In genomic region chr11:125315088-125315740, GRCh38 we compare ENCODE assay signal across 10 cellular contexts.
DNase-seq lines count a peak whose midpoint lies in the region; ATAC-seq and TF ChIP-seq lines count a peak whose summit lies in the region.
"Had no signal": no experiment of that assay in that cellular context is flagged by ENCODE, and none has a peak within 500 bp of the region (broad histone marks: within the 10 kb centered on the region; RNA-seq: fewer than 3 reads in every experiment).

No MANE protein-coding gene starts in this region.

- intact Hi-C loops in left lung (cut with DNase I) = no loop called here

- H3K27me3 ChIP-seq in left lung = no peaks in the 10 kb centered on the region

- no peaks in the 10 kb centered on the region for H3K9me3 ChIP-seq in left lung

- TF ChIP-seq CTCF in fibroblast of villous mesenchyme (IDR thresholded peaks at IDR 0.05; ENCODE audit: insufficient read depth, low read depth, low read length) (no peak), retinal pigment epithelial cell (conservative IDR thresholded peaks at IDR 0.05; ENCODE audit: low read depth, low read length) (no peak), left lung (IDR thresholded peaks at IDR 0.05) (no peak)

- no peak overlapping the region for H3K27ac ChIP-seq in left lung
- H3K27ac ChIP-seq: HL-60 had no signal

- H3K4me3 ChIP-seq in fibroblast of villous mesenchyme (ENCODE audit: low read depth, low read length) (no peak overlapping the region), retinal pigment epithelial cell (ENCODE audit: low read length) (no peak overlapping the region), left lung (no peak overlapping the region)

- no peaks in the 10 kb centered on the region for H3K36me3 ChIP-seq in left lung

- peak; percentile 32 for DNase-seq in H4 (ENCODE audit: low spot score)
- peak; percentile 22 for DNase-seq in NCI-H774 (lab: John Stamatoyannopoulos, UW)
- DNase-seq in fibroblast of villous mesenchyme (ENCODE audit: low read depth) = peak; percentile 52
- peak; percentile 11 for DNase-seq in retinal pigment epithelial cell (ENCODE audit: low read depth)
- DNase-seq in superior temporal gyrus (ENCODE audit: extremely low spot score) = no peak
- DNase-seq in left lung = no peak
- DNase-seq: OCI-M1 had no signal

- H3K4me1 ChIP-seq in left lung = no peaks in the 10 kb centered on the region

- ATAC-seq in HG02798 (IDR thresholded peaks at IDR 0.05; ENCODE audit: poor library complexity, unreplicated experiment) (no peak), GM19324 (IDR thresholded peaks at IDR 0.05; ENCODE audit: low FRiP score, unreplicated experiment) (no peak), left lung (no peak)

Comparison
In these comparisons a context has a peak if more than half of its experiments do, and no peak if none do; other contexts are left out.
1. DNase-seq: peak in H4 (single experiment), NCI-H774 (single experiment), fibroblast of villous mesenchyme (single experiment) and retinal pigment epithelial cell (single experiment); none in superior temporal gyrus (single experiment) and left lung (0 of 2).